In genomic region chr4:17577660-17578481, GRCh38 we compare ENCODE assay signal across 8 cellular contexts. TPM values are rescaled to one million over a fixed set of nuclear protein-coding genes. Genes with fewer than 3 reads are reported as not detected.
DNase-seq lines count a peak whose midpoint lies in the region; ATAC-seq and TF ChIP-seq lines count a peak whose summit lies in the region.

No MANE protein-coding gene starts in this region.

- no peak overlapping the region for H2BK20ac ChIP-seq in IMR-90 (ENCODE audit: low read depth, low read length)

- H3K4me3 ChIP-seq in IMR-90 (ENCODE audit: insufficient read depth, low read depth, low read length) = peak overlapping the region; percentile 65
- peak overlapping the region; percentile 89 for H3K4me3 ChIP-seq in effector memory CD4-positive, alpha-beta T cell (ENCODE audit: insufficient read depth, low read depth, low read length, poor library complexity, severe bottlenecking)
- H3K4me3 ChIP-seq in mesenchymal stem cell (ENCODE audit: insufficient read depth in 1 of 2, low read depth in 1 of 2, low read length in 2 of 2) = peak overlapping the region; percentile 89 to 91

- CTCF ChIA-PET in Calu3 (lab: Charles Lee) (interaction anchor here (0.7 kb wide), 1 partner anchor 29 kb away, joined by 3 read pairs; no protein-coding TSS in a partner anchor), IMR-90 (lab: Yijun Ruan, JAX) (no interaction called here)

- H3K79me1 ChIP-seq in IMR-90 (ENCODE audit: low read depth in 1 of 2, low read length in 2 of 2) (peaks cover 16 to 21% of the 10 kb centered on the region in 2 experiments), mesenchymal stem cell (replicated peaks; ENCODE audit: low read length, poor library complexity, severe bottlenecking) (peaks cover 18% of the 10 kb centered on the region)

- H2AFZ ChIP-seq in IMR-90 (replicated peaks; ENCODE audit: low read length, poor library complexity) (peak overlapping the region; percentile 98), mesenchymal stem cell (ENCODE audit: low read depth, low read length) (peak overlapping the region; percentile 79)

- H3K4me3 Mint-ChIP-seq in Calu3 (ENCODE audit: low read depth, unreplicated experiment) = peak overlapping the region; percentile 96

- BruUV-seq in Calu3 (replicated peaks; lab: Mats Ljungman, UMichigan) = TSS peak; percentile 35
- TSS peak; percentile 46 for BruUV-seq in IMR-90 (replicated peaks; lab: Mats Ljungman, UMichigan)

- no peak for TF ChIP-seq CTCF in Calu3 (IDR thresholded peaks at IDR 0.05; ENCODE audit: unreplicated experiment)
- no peak for TF ChIP-seq CTCF in IMR-90 (conservative IDR thresholded peaks at IDR 0.05; ENCODE audit: low read depth, low read length)

- TF ChIP-seq RAD21 in IMR-90 (IDR thresholded peaks at IDR 0.05; ENCODE audit: low read length) = no peak

- peak overlapping the region; percentile 87 for H2AK9ac ChIP-seq in IMR-90 (replicated peaks; ENCODE audit: low read depth, low read length, poor library complexity)

- TF ChIP-seq POLR2A in IMR-90 (IDR thresholded peaks at IDR 0.05; ENCODE audit: low read depth, low read length) = no peak

- H3K27me3 Mint-ChIP-seq in Calu3 (ENCODE audit: unreplicated experiment) = no peaks in the 10 kb centered on the region

- H3K14ac ChIP-seq in IMR-90 (replicated peaks; ENCODE audit: low read depth, low read length) (peak overlapping the region; percentile 28; the same call in 1 of the 2 replicates), mesenchymal stem cell (ENCODE audit: low read length in 2 of 2) (peak overlapping the region in 1 of 2 experiments; percentile 62)

- H3K4me1 ChIP-seq in IMR-90 (ENCODE audit: control insufficient read depth, insufficient read depth, low read length) = peaks cover 6% of the 10 kb centered on the region; the same call in 1 of the 2 replicates
- H3K4me1 ChIP-seq in effector memory CD4-positive, alpha-beta T cell (ENCODE audit: control insufficient read depth, insufficient read depth, low read length, poor library complexity, severe bottlenecking) = peaks cover 14% of the 10 kb centered on the region
- H3K4me1 ChIP-seq in mesenchymal stem cell (ENCODE audit: control insufficient read depth, insufficient read depth, low read depth, low read length) = peaks cover 11% of the 10 kb centered on the region

- ATAC-seq in GM21390 (IDR thresholded peaks at IDR 0.05; ENCODE audit: unreplicated experiment) (peak; percentile 1), IMR-90 (ENCODE audit: low read depth) (peak; percentile 32)
- ATAC-seq in activated CD4-positive, CD25-positive, alpha-beta regulatory T cell treated with anti-CD3 and anti-CD28 coated beads, Interleukin-2, amount 50 U/mL, for 24 hours = peak; percentile 3 to 4

- peak overlapping the region; percentile 33 for H2BK5ac ChIP-seq in IMR-90 (ENCODE audit: low read depth, low read length, poor library complexity, severe bottlenecking)
- no peak overlapping the region for H2BK5ac ChIP-seq in mesenchymal stem cell (ENCODE audit: low read depth, low read length, poor library complexity, severe bottlenecking)

- no peak overlapping the region for H3K18ac ChIP-seq in IMR-90 (ENCODE audit: low read depth, low read length)
- peak overlapping the region in 1 of 2 experiments; percentile 91 for H3K18ac ChIP-seq in mesenchymal stem cell (ENCODE audit: low read depth in 1 of 2, low read length in 2 of 2)

- dilution Hi-C loops in IMR-90 (cut with HindIII; ENCODE audit: low sequenced_read_pairs, unreplicated experiment) = no loop called here

- H3K56ac ChIP-seq in IMR-90 (ENCODE audit: extremely low read depth, insufficient read depth, low read length) = 0 out of 2 replicates have a peak overlapping the region, but pooled peaks have one; percentile 49

- no peak overlapping the region for H2BK15ac ChIP-seq in IMR-90 (ENCODE audit: low read depth, low read length)
- peak overlapping the region; percentile 82 for H2BK15ac ChIP-seq in mesenchymal stem cell (ENCODE audit: low read depth, poor library complexity, severe bottlenecking)

- H3K4me1 Mint-ChIP-seq in Calu3 (ENCODE audit: low read depth, unreplicated experiment) = no peaks in the 10 kb centered on the region

- no peaks in the 10 kb centered on the region; the same call in 1 of the 2 replicates for H4K20me1 ChIP-seq in IMR-90 (ENCODE audit: insufficient read depth, low read length)

- peaks cover 4% of the 10 kb centered on the region for H3K36me3 ChIP-seq in IMR-90 (ENCODE audit: control insufficient read depth, insufficient read depth, low read length)
- peaks cover 26% of the 10 kb centered on the region for H3K36me3 ChIP-seq in effector memory CD4-positive, alpha-beta T cell (ENCODE audit: control insufficient read depth, insufficient read depth, low read length)
- peaks cover 5 to 26% of the 10 kb centered on the region in 2 experiments for H3K36me3 ChIP-seq in mesenchymal stem cell (ENCODE audit: control insufficient read depth in 1 of 2, insufficient read depth in 2 of 2, low read depth in 1 of 2, low read length in 2 of 2)

- peak overlapping the region; percentile 66 for H3K9ac ChIP-seq in IMR-90 (ENCODE audit: low read depth, low read length)
- H3K9ac ChIP-seq in mesenchymal stem cell (ENCODE audit: low read length) = peak overlapping the region; percentile 95

- H2BK120ac ChIP-seq in IMR-90 (ENCODE audit: low read depth, low read length) = no peak overlapping the region
- H2BK120ac ChIP-seq in mesenchymal stem cell (ENCODE audit: low read depth, low read length) = no peak overlapping the region

- H2AK5ac ChIP-seq in IMR-90 (ENCODE audit: low read depth, low read length) = no peak overlapping the region
- no peak overlapping the region for H2AK5ac ChIP-seq in mesenchymal stem cell (ENCODE audit: low read length, severe bottlenecking)

- H3K9me3 ChIP-seq in IMR-90 (ENCODE audit: control insufficient read depth, insufficient read depth, low read length) = no peaks in the 10 kb centered on the region
- H3K9me3 ChIP-seq in effector memory CD4-positive, alpha-beta T cell (ENCODE audit: control insufficient read depth, low read length) = no peaks in the 10 kb centered on the region
- H3K9me3 ChIP-seq in mesenchymal stem cell (ENCODE audit: control insufficient read depth, low read length) = no peaks in the 10 kb centered on the region

- H4K8ac ChIP-seq in IMR-90 (ENCODE audit: low read depth in 2 of 2, low read length in 2 of 2) (peak overlapping the region in 1 of 2 experiments; percentile 55; a peak in 1 of 4 replicates), mesenchymal stem cell (ENCODE audit: low read length) (peak overlapping the region; percentile 19)

- H4K91ac ChIP-seq in IMR-90 (ENCODE audit: insufficient read depth, low read depth, low read length) = no peak overlapping the region
- peak overlapping the region; percentile 7 for H4K91ac ChIP-seq in mesenchymal stem cell (ENCODE audit: low read length)

- H3K27ac ChIP-seq in IMR-90 (ENCODE audit: insufficient read depth, low read length) = peak overlapping the region; percentile 62
- peak overlapping the region; percentile 88 for H3K27ac ChIP-seq in effector memory CD4-positive, alpha-beta T cell (ENCODE audit: insufficient read depth, low read length, poor library complexity, severe bottlenecking)
- H3K27ac ChIP-seq in mesenchymal stem cell (ENCODE audit: low read length, poor library complexity, severe bottlenecking) = peak overlapping the region; percentile 74

- H3K27me3 ChIP-seq in IMR-90 (ENCODE audit: control insufficient read depth, insufficient read depth, low read length) (no peaks in the 10 kb centered on the region), mesenchymal stem cell (ENCODE audit: control insufficient read depth in 1 of 2, insufficient read depth in 1 of 2, low read length in 2 of 2) (no peaks in the 10 kb centered on the region)
- no peaks in the 10 kb centered on the region for H3K27me3 ChIP-seq in effector memory CD4-positive, alpha-beta T cell (replicated peaks; ENCODE audit: control insufficient read depth, insufficient read depth, low read length, poor library complexity, severe bottlenecking)

- peak; percentile 19 for DNase-seq in Calu3
- DNase-seq in IMR-90 = peak; percentile 4
- peak in 1 of 3 donors; percentile 2 for DNase-seq in effector memory CD4-positive, alpha-beta T cell
- no peak for DNase-seq in mesenchymal stem cell
- peak; percentile 22 for DNase-seq in stimulated activated naive CD4-positive, alpha-beta T cell treated with Interleukin-2 at 50 U/mL for 16 hours (lab: John Stamatoyannopoulos, UW)
- DNase-seq in dedifferentiated amniotic fluid mesenchymal stem cell (ENCODE audit: extremely low spot score) = no peak

- H3K9me1 ChIP-seq in IMR-90 (ENCODE audit: insufficient read depth, low read length) = peaks cover 3% of the 10 kb centered on the region

- H3K4me2 ChIP-seq in IMR-90 (ENCODE audit: low read depth, low read length) (peak overlapping the region; percentile 94), mesenchymal stem cell (ENCODE audit: low read length, poor library complexity, severe bottlenecking) (peak overlapping the region; percentile 85)

- in situ Hi-C loops in IMR-90 (cut with MboI; ENCODE audit: low sequenced_read_pairs) = loop anchor here (25.0 kb wide), 2 partner anchors 234 to 434 kb away; partner anchors contain the start of genes DCAF16, LCORL and NCAPG

- 16% methylated on average over 5 of the region's 34 CpGs; no CpG with 5 or more reads in 1 of the 2 experiments for WGBS in IMR-90 (ENCODE audit: extremely low coverage in 2 of 2, insufficient read length in 1 of 2), 2 experiments
- WGBS in mesenchymal stem cell = 12% methylated on average over 34 of the region's 34 CpGs

- H3K23ac ChIP-seq in IMR-90 (ENCODE audit: low read depth, low read length) (peak overlapping the region; percentile 79), mesenchymal stem cell (ENCODE audit: low read length in 2 of 2) (peak overlapping the region; percentile 41 to 59)

- intact Hi-C loops in Calu3 (cut with micrococcal nuclease; ENCODE audit: unreplicated experiment) (loop anchor here (2.0 to 5.0 kb wide), 2 partner anchors 29 to 34 kb away; partner anchors contain the start of gene MED28), IMR-90 (cut with micrococcal nuclease) (loop anchor here (1.0 to 5.0 kb wide), 4 partner anchors 29 to 1015 kb away; partner anchors contain the start of genes LCORL and MED28)

- peaks cover 21% of the 10 kb centered on the region for H3K36me3 Mint-ChIP-seq in Calu3 (ENCODE audit: insufficient read depth, unreplicated experiment)

- no peaks in the 10 kb centered on the region for H3K9me3 Mint-ChIP-seq in Calu3 (ENCODE audit: low read depth, unreplicated experiment)

- peak overlapping the region; percentile 76 for H3K27ac Mint-ChIP-seq in Calu3 (ENCODE audit: unreplicated experiment)

- no peak overlapping the region for H2BK12ac ChIP-seq in mesenchymal stem cell (ENCODE audit: low read length in 2 of 2)

- POLR2A ChIA-PET in IMR-90 (lab: Charles Lee; ENCODE audit: unreplicated experiment) = interaction anchor here (0.7 kb wide), 1 partner anchor 8 kb away, joined by 3 read pairs; no protein-coding TSS in a partner anchor

- H4K5ac ChIP-seq in IMR-90 (ENCODE audit: low read depth, low read length) = no peak overlapping the region; the same call in 1 of the 2 replicates

- H3K4ac ChIP-seq in IMR-90 (ENCODE audit: low read depth, low read length) (peak overlapping the region; percentile 31), mesenchymal stem cell (ENCODE audit: low read depth in 1 of 2, low read length in 2 of 2) (peak overlapping the region in 1 of 2 experiments; percentile 82)

RNA-seq across cellular contexts. Expression of gene LAP3, which starts 0.9 kb away (rescaled TPM):
- total RNA-seq in Calu3 (2022) = 70.6 and 123 TPM in 2 replicates
- 91.6 and 93.0 TPM in 2 replicates for total RNA-seq in IMR-90 (2012; rRNA removed)
- 52.7 and 57.9 TPM in 2 replicates for polyA plus RNA-seq in IMR-90 (2012; rRNA removed)
- polyA plus RNA-seq in IMR-90 (2012; cell fraction: cytosol; rRNA removed) = 18.5 and 28.9 TPM in 2 replicates
- polyA plus RNA-seq in IMR-90 (2012; cell fraction: nucleus; rRNA removed; ENCODE audit: low replicate concordance) = 7.1 and 26.9 TPM in 2 replicates
- polyA plus RNA-seq in mesenchymal stem cell (2013, experiment 1 of 2) = 40.5 TPM
- polyA plus RNA-seq in mesenchymal stem cell (2013, experiment 2 of 2) = 39.6 TPM

RNA-seq across cellular contexts. Expression of gene MED28, which starts 36.6 kb away (rescaled TPM):
- total RNA-seq in Calu3 (2022) (27.2 and 33.3 TPM in 2 replicates), IMR-90 (2012; rRNA removed) (7.2 and 9.3 TPM in 2 replicates)
- polyA plus RNA-seq in IMR-90 (2012; rRNA removed) = 8.8 and 9.0 TPM in 2 replicates
- 4.7 and 6.7 TPM in 2 replicates for polyA plus RNA-seq in IMR-90 (2012; cell fraction: cytosol; rRNA removed)
- 6.3 and 15.8 TPM in 2 replicates for polyA plus RNA-seq in IMR-90 (2012; cell fraction: nucleus; rRNA removed; ENCODE audit: low replicate concordance)
- 15.8 TPM for polyA plus RNA-seq in mesenchymal stem cell (2013, experiment 1 of 2)
- 15.4 TPM for polyA plus RNA-seq in mesenchymal stem cell (2013, experiment 2 of 2)

Comparison
In these comparisons a context has a peak if more than half of its experiments do, and no peak if none do; other contexts are left out.
1. DNase-seq: peak in Calu3 (single experiment), IMR-90 (single experiment) and stimulated activated naive CD4-positive, alpha-beta T cell treated with Interleukin-2 at 50 U/mL for 16 hours (single experiment); none in mesenchymal stem cell (single experiment) and dedifferentiated amniotic fluid mesenchymal stem cell (single experiment).
2. Peak in every context shown above with its lines, with median percentiles within 50 percentile points of each other: ATAC-seq, H3K27ac ChIP-seq and H3K4me3 ChIP-seq.